20 cellular contexts compared by ENCODE assay signal in the genomic region with DNA sequence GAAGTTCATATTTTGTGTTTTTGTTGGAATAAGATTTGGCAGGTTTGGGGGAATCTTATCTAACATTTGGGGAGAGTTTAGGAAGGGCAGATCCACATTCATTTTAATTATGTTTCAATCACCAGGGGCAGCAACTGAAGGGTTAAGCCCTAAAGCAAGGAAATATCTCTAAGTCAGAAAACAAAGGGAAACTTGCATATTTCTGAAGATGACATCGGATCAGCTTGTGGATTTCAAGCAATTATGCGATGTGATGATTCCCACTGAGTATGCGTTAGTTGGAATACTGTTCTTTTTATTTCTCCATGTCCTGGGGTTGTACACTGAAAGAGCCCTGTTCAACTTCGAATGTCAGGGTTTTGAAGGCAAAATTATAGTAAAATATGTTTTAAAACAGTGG. TPM values are rescaled to one million over a fixed set of nuclear protein-coding genes. Genes with fewer than 3 reads are reported as not detected.
DNase-seq lines count a peak whose midpoint lies in the region; ATAC-seq and TF ChIP-seq lines count a peak whose summit lies in the region.
"Had no signal": no experiment of that assay in that cellular context is flagged by ENCODE, and none has a peak within 500 bp of the region (broad histone marks: within the 10 kb centered on the region; RNA-seq: fewer than 3 reads in every experiment).

No MANE protein-coding gene starts in this region.

- H3K36me3 Mint-ChIP-seq in osteocyte (ENCODE audit: unreplicated experiment): no peaks in the 10 kb centered on the region

- H3K27ac Mint-ChIP-seq in osteocyte (ENCODE audit: unreplicated experiment): peak overlapping the region; percentile 86
- H3K27ac Mint-ChIP-seq: activated CD8-positive, alpha-beta T cell treated with anti-CD3 and anti-CD28 coated beads for 36 hours; activated T-cell treated with anti-CD3 and anti-CD28 coated beads, Interleukin-2, amount 50 U/mL, for 24 hours had no signal

- H3K4me1 ChIP-seq in adipocyte (ENCODE audit: control insufficient read depth, insufficient read depth, low read length) (peaks cover 14% of the 10 kb centered on the region), lower lobe of right lung (peaks cover 19% of the 10 kb centered on the region)
- H3K4me1 ChIP-seq: right lobe of liver had no signal

- peak; percentile 23 for DNase-seq in COLO829 (ENCODE audit: low spot score)
- peak; percentile 59 for DNase-seq in adipocyte (ENCODE audit: low read depth)
- peak; percentile 18 for DNase-seq in fibroblast of gingiva (ENCODE audit: low read depth)
- DNase-seq in osteocyte (ENCODE audit: extremely low spot score, unreplicated experiment): no peak
- DNase-seq in lower lobe of right lung: no peak
- DNase-seq in H7: no peak
- DNase-seq: activated CD8-positive, alpha-beta T cell treated with anti-CD3 and anti-CD28 coated beads for 36 hours; activated naive CD4-positive, alpha-beta T cell treated with anti-CD3 and anti-CD28 coated beads, Interleukin-2, amount 50 U/mL, for 16 hours; activated T-cell treated with anti-CD3 and anti-CD28 coated beads, Interleukin-2, amount 50 U/mL, for 24 hours; C1 segment of cervical spinal cord; left lung; occipital lobe; PC-9; right lobe of liver; stimulated activated naive CD4-positive, alpha-beta T cell had no signal

- no peak overlapping the region for H3K4me3 Mint-ChIP-seq in osteocyte (ENCODE audit: unreplicated experiment)
- H3K4me3 Mint-ChIP-seq: activated CD8-positive, alpha-beta T cell treated with anti-CD3 and anti-CD28 coated beads for 36 hours; activated T-cell treated with anti-CD3 and anti-CD28 coated beads, Interleukin-2, amount 50 U/mL, for 24 hours had no signal

- H3K36me3 ChIP-seq in adipocyte (ENCODE audit: control insufficient read depth, insufficient read depth, low read length, severe bottlenecking): no peaks in the 10 kb centered on the region
- no peaks in the 10 kb centered on the region for H3K36me3 ChIP-seq in lower lobe of right lung
- no peaks in the 10 kb centered on the region for H3K36me3 ChIP-seq in H7 (replicated peaks; ENCODE audit: control insufficient read depth, insufficient read depth, low read length)
- H3K36me3 ChIP-seq: ascending aorta, HAP-1, left lung, right lobe of liver, tibial nerve had no signal

- no peak overlapping the region for H3K27ac ChIP-seq in lower lobe of right lung
- H3K27ac ChIP-seq: PC-9, right lobe of liver had no signal

- H3K9ac ChIP-seq in adipocyte (ENCODE audit: low read length): no peak overlapping the region

- ATAC-seq in lower lobe of right lung (no peak), GM21619 (IDR thresholded peaks at IDR 0.05; ENCODE audit: unreplicated experiment) (no peak), GM21723 (IDR thresholded peaks at IDR 0.05; ENCODE audit: unreplicated experiment) (no peak)
- ATAC-seq: activated CD8-positive, alpha-beta T cell treated with anti-CD3 and anti-CD28 coated beads for 36 hours had no signal

- TF ChIP-seq CTCF in osteocyte (IDR thresholded peaks at IDR 0.05) (no peak), lower lobe of right lung (IDR thresholded peaks at IDR 0.05) (no peak)

- no peaks in the 10 kb centered on the region for H3K9me3 Mint-ChIP-seq in osteocyte (ENCODE audit: unreplicated experiment)
- H3K9me3 Mint-ChIP-seq: activated CD8-positive, alpha-beta T cell treated with anti-CD3 and anti-CD28 coated beads for 36 hours; activated T-cell treated with anti-CD3 and anti-CD28 coated beads, Interleukin-2, amount 50 U/mL, for 24 hours had no signal

- intact Hi-C loops in lower lobe of right lung (cut with DNase I): no loop called here

- H3K27me3 ChIP-seq in adipocyte (replicated peaks; ENCODE audit: control insufficient read depth, insufficient read depth, low read length) (peaks cover 10% of the 10 kb centered on the region), lower lobe of right lung (ENCODE audit: low read depth) (no peaks in the 10 kb centered on the region), H7 (ENCODE audit: control insufficient read depth, insufficient read depth, low read length) (no peaks in the 10 kb centered on the region)
- H3K27me3 ChIP-seq: ascending aorta, left lung, right lobe of liver, tibial nerve had no signal

- no peaks in the 10 kb centered on the region for H3K27me3 Mint-ChIP-seq in osteocyte (ENCODE audit: unreplicated experiment)

- H3K9me3 ChIP-seq in adipocyte (ENCODE audit: control insufficient read depth, low read length) (peaks cover 6% of the 10 kb centered on the region), lower lobe of right lung (no peaks in the 10 kb centered on the region)
- H3K9me3 ChIP-seq: ascending aorta, HAP-1, left lung, right lobe of liver, tibial nerve had no signal

- H3K4me1 Mint-ChIP-seq in osteocyte (ENCODE audit: unreplicated experiment): peaks cover 29% of the 10 kb centered on the region

- H3K4me3 ChIP-seq in adipocyte (ENCODE audit: low read length): no peak overlapping the region
- no peak overlapping the region for H3K4me3 ChIP-seq in lower lobe of right lung
- no peak overlapping the region for H3K4me3 ChIP-seq in H7 (ENCODE audit: insufficient read depth, low read depth, low read length)
- H3K4me3 ChIP-seq: ascending aorta, HAP-1, left lung, PC-9, right lobe of liver, tibial nerve had no signal

RNA-seq across cellular contexts. Expression of a gene that starts 59.8 kb away (rescaled TPM):
- total RNA-seq in osteocyte: 36.1 and 39.9 TPM in 2 replicates
- total RNA-seq in lower lobe of right lung: 97.7 TPM
- total RNA-seq in H7 (2014; rRNA removed; shearing (Covaris generic)): 3.7 and 5.0 TPM in 2 replicates
- total RNA-seq: activated CD8-positive, alpha-beta T cell treated with anti-CD3 and anti-CD28 coated beads for 36 hours had no signal

Comparison
In these comparisons a context has a peak if more than half of its experiments do, and no peak if none do; other contexts are left out.
1. DNase-seq: peak in COLO829 (single experiment), adipocyte (single experiment) and fibroblast of gingiva (single experiment); none in osteocyte (single experiment), lower lobe of right lung (single experiment) and H7 (single experiment).